ENCODE assay signal across 19 cellular contexts in the genomic region with DNA sequence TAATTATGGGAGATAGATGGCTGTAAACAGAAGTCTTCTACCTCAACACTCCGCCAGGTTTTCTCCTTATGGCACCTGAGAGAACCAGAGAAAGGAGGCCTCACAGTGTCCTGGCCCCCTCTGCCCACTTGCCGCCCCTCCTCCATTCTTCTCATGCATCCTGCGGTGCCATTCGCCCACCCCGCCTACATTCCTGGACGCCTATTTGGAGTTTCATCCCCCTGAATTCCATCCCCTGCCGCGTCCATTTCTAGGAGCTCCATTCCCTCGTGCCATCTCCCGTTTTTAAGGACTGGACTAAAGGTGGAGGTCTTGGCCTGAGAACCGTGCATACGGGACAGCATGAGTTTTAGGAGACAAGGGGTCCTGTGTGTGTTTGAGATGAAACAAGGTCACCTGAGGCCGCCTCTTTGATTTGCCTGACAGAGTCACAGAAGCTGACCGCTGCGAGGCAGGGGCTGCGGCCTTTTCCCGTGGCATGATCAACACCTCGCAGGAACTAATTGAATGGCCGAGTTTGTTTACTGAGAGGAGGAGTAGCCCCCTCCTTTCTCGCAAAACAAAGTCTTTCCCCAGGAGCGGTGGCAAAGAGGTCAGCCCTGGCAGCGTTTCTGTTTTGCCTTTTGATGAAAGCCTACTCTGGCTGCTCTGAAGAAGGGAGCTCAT.
A peak's percentile ranks its signal among the peaks of the same experiment; 100 is the strongest.
DNase-seq lines count a peak whose midpoint lies in the region; ATAC-seq and TF ChIP-seq lines count a peak whose summit lies in the region.
"Had no signal": no experiment of that assay in that cellular context is flagged by ENCODE, and none has a peak within 500 bp of the region (broad histone marks: within the 10 kb centered on the region; RNA-seq: fewer than 3 reads in every experiment).

No MANE protein-coding gene starts in this region.

- no peaks in the 10 kb centered on the region for H4K20me1 ChIP-seq in Karpas-422 (ENCODE audit: insufficient read depth, low read depth, low read length)
- H4K20me1 ChIP-seq: BLaER1 treated with 17β-estradiol and CSF1 and Interleukin-3, amounts not matched to agents 10 nM and 100 nM had no signal

- no peaks in the 10 kb centered on the region for H3K79me2 ChIP-seq in Karpas-422 (ENCODE audit: low read length)

- H3K27me3 ChIP-seq in Karpas-422 (ENCODE audit: low read length) = no peaks in the 10 kb centered on the region
- H3K27me3 ChIP-seq: BLaER1 treated with 17β-estradiol and CSF1 and Interleukin-3, amounts not matched to agents 10 nM and 100 nM had no signal

- no peaks in the 10 kb centered on the region for H3K9me2 ChIP-seq in Karpas-422 (replicated peaks; ENCODE audit: insufficient read depth, low read length)

- H3K4me3 Mint-ChIP-seq in brain (peak overlapping the region in 2 of 5 experiments; percentile 5 to 19), nephron (peak overlapping the region in 1 of 3 experiments; percentile 13)
- H3K4me3 Mint-ChIP-seq: activated CD4-positive, alpha-beta T cell treated with anti-CD3 and anti-CD28 coated beads, Interleukin-2, amount 10 ng/mL, durations not matched to agents 7 days and 5 days; activated naive CD8-positive, alpha-beta T cell; immature natural killer cell had no signal

- no peak overlapping the region for H3K27ac ChIP-seq in Karpas-422 (ENCODE audit: low read length)
- H3K27ac ChIP-seq: BLaER1 treated with 17β-estradiol and CSF1 and Interleukin-3, amounts not matched to agents 10 nM and 100 nM had no signal

- no peak overlapping the region for H3K4me2 ChIP-seq in Karpas-422 (ENCODE audit: low read depth, low read length, poor library complexity, severe bottlenecking)
- H3K4me2 ChIP-seq: BLaER1 treated with 17β-estradiol and CSF1 and Interleukin-3, amounts not matched to agents 10 nM and 100 nM had no signal

- intact Hi-C loops in left cardiac atrium (cut with DNase I) = no loop called here

- H3K4me1 Mint-ChIP-seq in brain (peaks cover 83% of the 10 kb centered on the region), nephron (peaks cover 53% of the 10 kb centered on the region)
- H3K4me1 Mint-ChIP-seq: activated CD4-positive, alpha-beta T cell treated with anti-CD3 and anti-CD28 coated beads, Interleukin-2, amount 10 ng/mL, durations not matched to agents 7 days and 5 days; immature natural killer cell had no signal

- peak overlapping the region in 4 of 5 experiments; percentile 26 to 87 (median 68) for H3K27ac Mint-ChIP-seq in brain
- peak overlapping the region in 2 of 3 experiments; percentile 22 to 64 for H3K27ac Mint-ChIP-seq in nephron
- H3K27ac Mint-ChIP-seq: activated CD4-positive, alpha-beta T cell treated with anti-CD3 and anti-CD28 coated beads, Interleukin-2, amount 10 ng/mL, durations not matched to agents 7 days and 5 days; activated naive CD8-positive, alpha-beta T cell had no signal

- H3K9ac ChIP-seq in Karpas-422 (ENCODE audit: low read length) = no peak overlapping the region
- H3K9ac ChIP-seq: BLaER1 treated with 17β-estradiol and CSF1 and Interleukin-3, amounts not matched to agents 10 nM and 100 nM had no signal

- peaks cover 6% of the 10 kb centered on the region for H3K27me3 Mint-ChIP-seq in brain
- peaks cover 32% of the 10 kb centered on the region for H3K27me3 Mint-ChIP-seq in nephron (ENCODE audit: low read depth)

- no peaks in the 10 kb centered on the region for H3K9me3 ChIP-seq in Karpas-422 (ENCODE audit: low read length)
- H3K9me3 ChIP-seq: BLaER1 treated with 17β-estradiol and CSF1 and Interleukin-3, amounts not matched to agents 10 nM and 100 nM had no signal

- peaks cover 14% of the 10 kb centered on the region for H3K4me1 ChIP-seq in Karpas-422 (ENCODE audit: low read length)

- no peaks in the 10 kb centered on the region for H3K36me3 ChIP-seq in Karpas-422 (ENCODE audit: insufficient read depth, low read length)
- H3K36me3 ChIP-seq: BLaER1 treated with 17β-estradiol and CSF1 and Interleukin-3, amounts not matched to agents 10 nM and 100 nM had no signal

- H3K36me3 Mint-ChIP-seq in brain (peaks cover 3% of the 10 kb centered on the region), nephron (ENCODE audit: low read depth) (no peaks in the 10 kb centered on the region)
- H3K36me3 Mint-ChIP-seq: activated naive CD8-positive, alpha-beta T cell; immature natural killer cell had no signal

- DNase-seq in DMS153 (lab: John Stamatoyannopoulos, UW) (peak; percentile 53), NCI-H1417 (lab: John Stamatoyannopoulos, UW) (peak in 2 of 3 experiments; percentile 68 to 89), GOT3 (lab: John Stamatoyannopoulos, UW) (no peak), left cardiac atrium (no peak), Karpas-422 (no peak)
- DNase-seq: activated CD4-positive, alpha-beta T cell treated with anti-CD3 and anti-CD28 coated beads, Interleukin-2, amount 10 ng/mL, durations not matched to agents 7 days and 5 days; glutamatergic neuron; immature natural killer cell; KBM-7; NCI-H2029; NCI-H510A; right cardiac atrium; stimulated activated CD8-positive, alpha-beta memory T cell treated with anti-CD3 and anti-CD28 coated beads, Interleukin-4, amount 100 ng/mL, for 48 hours had no signal

- no peak overlapping the region for H3K4me3 ChIP-seq in Karpas-422 (ENCODE audit: low read length)
- H3K4me3 ChIP-seq: BLaER1 treated with 17β-estradiol and CSF1 and Interleukin-3, amounts not matched to agents 10 nM and 100 nM had no signal

- TF ChIP-seq CTCF in brain (conservative IDR thresholded peaks at IDR 0.05) = no peak
- TF ChIP-seq CTCF in nephron (IDR thresholded peaks at IDR 0.05; ENCODE audit: unreplicated experiment in 3 of 3) = no peak

- H2AFZ ChIP-seq in Karpas-422 (ENCODE audit: low read length) = no peak overlapping the region

- no peak for ATAC-seq in esophagus mucosa
- no peak for ATAC-seq in left cardiac atrium
- ATAC-seq: right cardiac atrium, Right ventricle myocardium inferior had no signal

- H3K9me3 Mint-ChIP-seq in brain (peaks cover 0 to 13% (median 7%) of the 10 kb centered on the region in 5 experiments), nephron (no peaks in the 10 kb centered on the region)
- H3K9me3 Mint-ChIP-seq: activated CD4-positive, alpha-beta T cell treated with anti-CD3 and anti-CD28 coated beads, Interleukin-2, amount 10 ng/mL, durations not matched to agents 7 days and 5 days; immature natural killer cell had no signal

Comparison
In these comparisons a context has a peak if more than half of its experiments do, and no peak if none do; other contexts are left out.
1. DNase-seq: peak in DMS153 (single experiment) and NCI-H1417 (2 of 3); none in GOT3 (single experiment), left cardiac atrium (single experiment) and Karpas-422 (single experiment).